In the genomic region with DNA sequence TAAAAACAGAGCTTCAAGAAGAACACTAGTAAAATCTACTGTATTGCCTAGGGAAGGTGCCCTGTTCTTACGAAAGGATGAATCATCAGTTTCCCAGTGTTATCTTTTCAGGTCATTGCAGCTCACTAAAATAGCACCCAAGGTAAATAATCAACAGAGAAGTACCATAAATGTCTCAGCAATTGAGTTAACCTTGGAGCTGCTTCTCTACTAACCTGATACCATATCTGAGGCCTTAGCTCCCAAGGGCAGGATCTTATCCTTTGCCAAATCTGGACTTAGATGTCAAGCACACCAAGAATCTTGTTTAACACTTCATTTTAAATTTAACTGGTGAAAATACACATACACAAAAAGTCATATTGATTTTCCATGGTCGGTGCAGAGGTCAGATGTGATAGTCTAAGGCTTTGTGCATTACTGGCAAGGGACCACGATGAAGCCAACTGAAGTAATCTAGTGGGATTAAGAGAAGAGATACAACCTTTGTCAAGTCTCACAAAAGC, we compare ENCODE assay signal across 11 cellular contexts.
DNase-seq lines count a peak whose midpoint lies in the region; ATAC-seq, FAIRE-seq and TF ChIP-seq lines count a peak whose summit lies in the region.
"Had no signal": no experiment of that assay in that cellular context is flagged by ENCODE, and none has a peak within 500 bp of the region (broad histone marks: within the 10 kb centered on the region; RNA-seq: fewer than 3 reads in every experiment).

No MANE protein-coding gene starts in this region.

- in situ Hi-C loops in HepG2 (cut with HindIII; ENCODE audit: extremely low pct_ligation_motif_present, low pct_unique_long_range_greater_than_20kb) = no loop called here
- in situ Hi-C loops in GM13977 (cut with MboI; ENCODE audit: low pct_unique_long_range_greater_than_20kb, low sequenced_read_pairs, unreplicated experiment) = no loop called here

- no peak overlapping the region for H3K4me3 Mint-ChIP-seq in activated CD4-positive, alpha-beta T cell treated with anti-CD3 and anti-CD28 coated beads, Interleukin-2, amount 10 ng/mL, durations not matched to agents 24 days and 14 days
- H3K4me3 Mint-ChIP-seq: stimulated activated naive CD8-positive, alpha-beta T cell treated with anti-CD3 and anti-CD28 coated beads, Interleukin-15, Interleukin-2, amounts not matched to agents 100 ng/mL and 50 ng/mL, for 24 hours had no signal

- no peak overlapping the region for H3K27ac ChIP-seq in HepG2 (ENCODE audit: extremely low read length, insufficient read depth, low read length)

- no peaks in the 10 kb centered on the region for H3K27me3 ChIP-seq in HepG2 (ENCODE audit: control insufficient read depth in 1 of 2, insufficient read depth in 2 of 2, low read length in 2 of 2)

- peak in 1 of 2 experiments; percentile 70; a peak in 1 of 4 replicates for TF ChIP-seq EP300 in HepG2 (IDR thresholded peaks at IDR 0.05; ENCODE audit: low read depth in 2 of 2, low read length in 2 of 2)
- peak; percentile 19; the same call in 1 of the 2 replicates for TF ChIP-seq EP300 in HepG2 (CRISPR knock-in tag; IDR thresholded peaks at IDR 0.05; ENCODE audit: borderline replicate concordance)

- H3K27me3 Mint-ChIP-seq in activated CD4-positive, alpha-beta T cell treated with anti-CD3 and anti-CD28 coated beads, Interleukin-2, amount 10 ng/mL, durations not matched to agents 24 days and 14 days = peaks cover 7% of the 10 kb centered on the region

- H2AFZ ChIP-seq in HepG2 (ENCODE audit: low read length) = no peak overlapping the region

- intact Hi-C loops in HepG2 (cut with micrococcal nuclease; ENCODE audit: unreplicated experiment) = loop anchor here (5.0 kb wide), 1 partner anchor 79 kb away; the partner anchor contains the start of gene EDN1
- intact Hi-C loops in activated CD4-positive, alpha-beta T cell treated with anti-CD3 and anti-CD28 coated beads, Interleukin-2, amount 10 ng/mL, durations not matched to agents 24 days and 14 days (cut with micrococcal nuclease) = no loop called here

- no peaks in the 10 kb centered on the region for H3K36me3 Mint-ChIP-seq in activated CD4-positive, alpha-beta T cell treated with anti-CD3 and anti-CD28 coated beads, Interleukin-2, amount 10 ng/mL, durations not matched to agents 24 days and 14 days (ENCODE audit: low read depth)

- H3K4me1 Mint-ChIP-seq in activated CD4-positive, alpha-beta T cell treated with anti-CD3 and anti-CD28 coated beads, Interleukin-2, amount 10 ng/mL, durations not matched to agents 24 days and 14 days = no peaks in the 10 kb centered on the region

- H3K4me2 ChIP-seq in HepG2 (ENCODE audit: low read depth, low read length) = peak overlapping the region; percentile 42

- under 1% methylated on average over 3 of the region's 3 CpGs for WGBS in HepG2 (ENCODE audit: low lambda C conversion rate)

- no peaks in the 10 kb centered on the region for H3K9me3 Mint-ChIP-seq in activated CD4-positive, alpha-beta T cell treated with anti-CD3 and anti-CD28 coated beads, Interleukin-2, amount 10 ng/mL, durations not matched to agents 24 days and 14 days

- H4K20me1 ChIP-seq in HepG2 (ENCODE audit: insufficient read depth, low read length) = no peaks in the 10 kb centered on the region

- peaks cover 31% of the 10 kb centered on the region for H3K4me1 ChIP-seq in HepG2 (ENCODE audit: insufficient read depth, low read length)

- DNase-seq in RCC 7860 (ENCODE audit: low spot score) (peak; percentile 75), HepG2 (ENCODE audit: low spot score) (peak; percentile 79), AG08396 (ENCODE audit: low spot score) (no peak), GM13977 (ENCODE audit: low spot score) (no peak), NCI-H510A (lab: John Stamatoyannopoulos, UW) (no peak)
- DNase-seq in activated CD4-positive, alpha-beta T cell treated with anti-CD3 and anti-CD28 coated beads, Interleukin-2, amount 10 ng/mL, durations not matched to agents 24 days and 14 days = no peak
- DNase-seq: DMS153; stimulated activated CD4-positive, alpha-beta T cell treated with anti-CD3 and anti-CD28 coated beads, Interleukin-15, amount 100 ng/mL, for 24 hours had no signal

- H3K27ac Mint-ChIP-seq in activated CD4-positive, alpha-beta T cell treated with anti-CD3 and anti-CD28 coated beads, Interleukin-2, amount 10 ng/mL, durations not matched to agents 24 days and 14 days = no peak overlapping the region
- H3K27ac Mint-ChIP-seq: stimulated activated naive CD8-positive, alpha-beta T cell treated with anti-CD3 and anti-CD28 coated beads, Interleukin-15, Interleukin-2, amounts not matched to agents 100 ng/mL and 50 ng/mL, for 24 hours had no signal

- no peak for TF ChIP-seq RAD21 in HepG2 (CRISPR knock-in tag; IDR thresholded peaks at IDR 0.05)

- POLR2A ChIA-PET in HepG2 (lab: Yijun Ruan, JAX) = interaction anchor here (1.0 to 1.7 kb wide), 3 partner anchors 23 to 82 kb away, joined by 3 to 6 read pairs (median 4); no protein-coding TSS in a partner anchor

- H3K9me3 ChIP-seq in HepG2 (ENCODE audit: low read length) = no peaks in the 10 kb centered on the region

- no peaks in the 10 kb centered on the region for H3K36me3 ChIP-seq in HepG2 (replicated peaks in 1 of 2; ENCODE audit: control insufficient read depth in 1 of 2, insufficient read depth in 2 of 2, low read length in 2 of 2)

- no peak overlapping the region for H3K9ac ChIP-seq in HepG2 (ENCODE audit: insufficient read depth, low read depth, low read length)

- BruUV-seq in HepG2 (replicated peaks; lab: Mats Ljungman, UMichigan) = no TSS peak

- no peaks in the 10 kb centered on the region for H3K79me2 ChIP-seq in HepG2 (ENCODE audit: insufficient read depth, low read length)

- CTCF ChIA-PET in HepG2 (lab: Yijun Ruan, JAX; ENCODE audit: low intra/inter-chr PET ratio, low total read pairs) = no interaction called here

- H3K4me3 ChIP-seq in HepG2 (replicated peaks in 1 of 3; ENCODE audit: insufficient read depth in 1 of 3, low read depth in 2 of 3, low read length in 3 of 3) = peak overlapping the region in 1 of 3 experiments; percentile 23; a peak in 1 of 6 replicates

- TF ChIP-seq CTCF in HepG2 (CRISPR knock-in tag; IDR thresholded peaks at IDR 0.05) = no peak
- no peak for TF ChIP-seq CTCF in GM13977 (IDR thresholded peaks at IDR 0.05; ENCODE audit: extremely low read depth, insufficient read depth, missing control alignments)

- peak; percentile 90 for FAIRE-seq in RCC 7860 (lab: Jason Lieb, UNC)
- FAIRE-seq in HepG2 (lab: Jason Lieb, UNC) = peak; percentile 52

- no peak for TF ChIP-seq POLR2A in HepG2 (IDR thresholded peaks at IDR 0.05; ENCODE audit: insufficient read depth in 1 of 2, low read depth in 2 of 2, low read length in 2 of 2)

- ATAC-seq in GM18873 (IDR thresholded peaks at IDR 0.05; ENCODE audit: low FRiP score, unreplicated experiment) (peak; percentile 41), HG02759 (IDR thresholded peaks at IDR 0.05; ENCODE audit: unreplicated experiment) (peak; percentile 49), HepG2 (peak; percentile 93)

TF ChIP-seq in HepG2, 621 proteins besides CTCF, POLR2A, EP300 and RAD21 (continues in another document):
- peak; percentile 35; the same call in 1 of the 2 replicates for TF ChIP-seq SIX1 (CRISPR knock-in tag; IDR thresholded peaks at IDR 0.05; ENCODE audit: borderline replicate concordance)
- peak; percentile 57; the same call in 1 of the 2 replicates for TF ChIP-seq XBP1 (CRISPR knock-in tag; IDR thresholded peaks at IDR 0.05)
- TF ChIP-seq STAG1 (CRISPR knock-in tag; IDR thresholded peaks at IDR 0.05) = peak; percentile 7; the same call in 1 of the 2 replicates
- TF ChIP-seq SMAD3 (CRISPR knock-in tag; IDR thresholded peaks at IDR 0.05) = peak; percentile 76
- no peak for TF ChIP-seq ZNF816 (CRISPR knock-in tag; IDR thresholded peaks at IDR 0.05; ENCODE audit: borderline replicate concordance)
- TF ChIP-seq, protein P1, sequence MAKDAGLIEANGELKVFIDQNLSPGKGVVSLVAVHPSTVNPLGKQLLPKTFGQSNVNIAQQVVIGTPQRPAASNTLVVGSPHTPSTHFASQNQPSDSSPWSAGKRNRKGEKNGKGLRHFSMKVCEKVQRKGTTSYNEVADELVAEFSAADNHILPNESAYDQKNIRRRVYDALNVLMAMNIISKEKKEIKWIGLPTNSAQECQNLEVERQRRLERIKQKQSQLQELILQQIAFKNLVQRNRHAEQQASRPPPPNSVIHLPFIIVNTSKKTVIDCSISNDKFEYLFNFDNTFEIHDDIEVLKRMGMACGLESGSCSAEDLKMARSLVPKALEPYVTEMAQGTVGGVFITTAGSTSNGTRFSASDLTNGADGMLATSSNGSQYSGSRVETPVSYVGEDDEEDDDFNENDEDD (CRISPR knock-in tag; IDR thresholded peaks at IDR 0.05; ENCODE audit: borderline replicate concordance) = no peak
- 0 out of 2 replicates have a peak, but pooled peaks have one; percentile 64 for TF ChIP-seq DPF2 (CRISPR knock-in tag; IDR thresholded peaks at IDR 0.05; ENCODE audit: borderline replicate concordance, low read depth)
- no peak for TF ChIP-seq ZNF414 (CRISPR knock-in tag; IDR thresholded peaks at IDR 0.05)
- TF ChIP-seq MIER3 (CRISPR knock-in tag; IDR thresholded peaks at IDR 0.05; ENCODE audit: borderline replicate concordance) = peak; percentile 83
- peak; percentile 69; the same call in 1 of the 2 replicates for TF ChIP-seq NFIC (IDR thresholded peaks at IDR 0.05; ENCODE audit: low read length)
- peak; percentile 39; the same call in 1 of the 2 replicates for TF ChIP-seq TCF7 (IDR thresholded peaks at IDR 0.05; ENCODE audit: low read depth)
- no peak for TF ChIP-seq NCOR1 (IDR thresholded peaks at IDR 0.05; ENCODE audit: borderline replicate concordance, low read length)
- TF ChIP-seq CREB3 (CRISPR knock-in tag; IDR thresholded peaks at IDR 0.05) = no peak
- TF ChIP-seq NPAS2 (CRISPR knock-in tag; IDR thresholded peaks at IDR 0.05; ENCODE audit: borderline replicate concordance) = no peak
- no peak for TF ChIP-seq PAX8 (CRISPR knock-in tag; IDR thresholded peaks at IDR 0.05; ENCODE audit: borderline replicate concordance)
- TF ChIP-seq ZNF746 (CRISPR knock-in tag; IDR thresholded peaks at IDR 0.05) = no peak; the same call in 1 of the 2 replicates

Comparison
In these comparisons a context has a peak if more than half of its experiments do, and no peak if none do; other contexts are left out.
1. ATAC-seq: peak in every context shown above with its lines; median percentile 93 in HepG2; 49 in HG02759; 41 in GM18873.
2. DNase-seq: peak in RCC 7860 (single experiment) and HepG2 (single experiment); none in AG08396 (single experiment), GM13977 (single experiment), activated CD4-positive, alpha-beta T cell treated with anti-CD3 and anti-CD28 coated beads, Interleukin-2, amount 10 ng/mL, durations not matched to agents 24 days and 14 days (single experiment) and NCI-H510A (single experiment).